ENCODE assay signal across 2 cellular contexts in genomic region chr14:68233385-68233784, GRCh38.
TF ChIP-seq lines count a peak whose summit lies in the region.

No MANE protein-coding gene starts in this region.

TF ChIP-seq in liver, 16 proteins besides CTCF, POLR2A, EP300 and RAD21 (continued from another document):
- TF ChIP-seq, protein P1, sequence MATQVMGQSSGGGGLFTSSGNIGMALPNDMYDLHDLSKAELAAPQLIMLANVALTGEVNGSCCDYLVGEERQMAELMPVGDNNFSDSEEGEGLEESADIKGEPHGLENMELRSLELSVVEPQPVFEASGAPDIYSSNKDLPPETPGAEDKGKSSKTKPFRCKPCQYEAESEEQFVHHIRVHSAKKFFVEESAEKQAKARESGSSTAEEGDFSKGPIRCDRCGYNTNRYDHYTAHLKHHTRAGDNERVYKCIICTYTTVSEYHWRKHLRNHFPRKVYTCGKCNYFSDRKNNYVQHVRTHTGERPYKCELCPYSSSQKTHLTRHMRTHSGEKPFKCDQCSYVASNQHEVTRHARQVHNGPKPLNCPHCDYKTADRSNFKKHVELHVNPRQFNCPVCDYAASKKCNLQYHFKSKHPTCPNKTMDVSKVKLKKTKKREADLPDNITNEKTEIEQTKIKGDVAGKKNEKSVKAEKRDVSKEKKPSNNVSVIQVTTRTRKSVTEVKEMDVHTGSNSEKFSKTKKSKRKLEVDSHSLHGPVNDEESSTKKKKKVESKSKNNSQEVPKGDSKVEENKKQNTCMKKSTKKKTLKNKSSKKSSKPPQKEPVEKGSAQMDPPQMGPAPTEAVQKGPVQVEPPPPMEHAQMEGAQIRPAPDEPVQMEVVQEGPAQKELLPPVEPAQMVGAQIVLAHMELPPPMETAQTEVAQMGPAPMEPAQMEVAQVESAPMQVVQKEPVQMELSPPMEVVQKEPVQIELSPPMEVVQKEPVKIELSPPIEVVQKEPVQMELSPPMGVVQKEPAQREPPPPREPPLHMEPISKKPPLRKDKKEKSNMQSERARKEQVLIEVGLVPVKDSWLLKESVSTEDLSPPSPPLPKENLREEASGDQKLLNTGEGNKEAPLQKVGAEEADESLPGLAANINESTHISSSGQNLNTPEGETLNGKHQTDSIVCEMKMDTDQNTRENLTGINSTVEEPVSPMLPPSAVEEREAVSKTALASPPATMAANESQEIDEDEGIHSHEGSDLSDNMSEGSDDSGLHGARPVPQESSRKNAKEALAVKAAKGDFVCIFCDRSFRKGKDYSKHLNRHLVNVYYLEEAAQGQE (IDR thresholded peaks at IDR 0.05), result no peak
- TF ChIP-seq RXRA (IDR thresholded peaks at IDR 0.05), result no peak
- TF ChIP-seq TAF1 (conservative IDR thresholded peaks at IDR 0.05), result no peak
- TF ChIP-seq MAX (IDR thresholded peaks at IDR 0.05), result no peak
- no peak for TF ChIP-seq EGR1 (IDR thresholded peaks at IDR 0.05; ENCODE audit: low read depth in 2 of 2)

TF ChIP-seq in HepG2, 621 proteins besides CTCF, POLR2A, EP300 and RAD21 (continued from another document):
- TF ChIP-seq, protein P2, sequence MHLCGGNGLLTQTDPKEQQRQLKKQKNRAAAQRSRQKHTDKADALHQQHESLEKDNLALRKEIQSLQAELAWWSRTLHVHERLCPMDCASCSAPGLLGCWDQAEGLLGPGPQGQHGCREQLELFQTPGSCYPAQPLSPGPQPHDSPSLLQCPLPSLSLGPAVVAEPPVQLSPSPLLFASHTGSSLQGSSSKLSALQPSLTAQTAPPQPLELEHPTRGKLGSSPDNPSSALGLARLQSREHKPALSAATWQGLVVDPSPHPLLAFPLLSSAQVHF (CRISPR knock-in tag; IDR thresholded peaks at IDR 0.05), result no peak
- no peak for TF ChIP-seq ZNF354B (CRISPR knock-in tag; IDR thresholded peaks at IDR 0.05)
- no peak for TF ChIP-seq ZNF30 (CRISPR knock-in tag; IDR thresholded peaks at IDR 0.05)
- no peak for TF ChIP-seq ZNF790 (CRISPR knock-in tag; IDR thresholded peaks at IDR 0.05; ENCODE audit: borderline replicate concordance)
- no peak for TF ChIP-seq YY1 (IDR thresholded peaks at IDR 0.05; ENCODE audit: insufficient read depth, insufficient replicate concordance, low read depth, low read length)
- TF ChIP-seq SOX5 (CRISPR knock-in tag; IDR thresholded peaks at IDR 0.05; ENCODE audit: borderline replicate concordance), result no peak
